In genomic region chr11:93234602-93235207, GRCh38 we compare ENCODE assay signal across 9 cellular contexts. TPM values are rescaled to one million over a fixed set of nuclear protein-coding genes. Genes with fewer than 3 reads are reported as not detected.
A peak's percentile ranks its signal among the peaks of the same experiment; 100 is the strongest.
DNase-seq lines count a peak whose midpoint lies in the region; ATAC-seq and TF ChIP-seq lines count a peak whose summit lies in the region.
"Had no signal": no experiment of that assay in that cellular context is flagged by ENCODE, and none has a peak within 500 bp of the region (broad histone marks: within the 10 kb centered on the region; RNA-seq: fewer than 3 reads in every experiment).

No MANE protein-coding gene starts in this region.

- TF ChIP-seq CTCF in choroid plexus epithelial cell (conservative IDR thresholded peaks at IDR 0.05; ENCODE audit: low read depth, low read length), result peak; percentile 99

- no peak overlapping the region for H3K4me3 ChIP-seq in choroid plexus epithelial cell (ENCODE audit: low read depth, low read length)
- H3K4me3 ChIP-seq: SK-N-MC had no signal

- DNase-seq in CD1c-positive myeloid dendritic cell (ENCODE audit: extremely low spot score) (peak; percentile 81), NCI-H226 (peak; percentile 47), choroid plexus epithelial cell (ENCODE audit: low read depth) (peak; percentile 90), left lobe of liver (ENCODE audit: low spot score) (peak; percentile 79)
- peak; percentile 59 for DNase-seq in activated CD4-positive, CD25-positive, alpha-beta regulatory T cell treated with anti-CD3 and anti-CD28 coated beads, Interleukin-2, amount 50 U/mL, for 72 hours
- peak; percentile 49 to 57 for DNase-seq in stimulated activated CD4-positive, alpha-beta T cell treated with anti-CD3 and anti-CD28 coated beads, Interleukin-4, amount 100 ng/mL, for 4 hours

- ATAC-seq in GM19324 (IDR thresholded peaks at IDR 0.05; ENCODE audit: low FRiP score, unreplicated experiment) (peak; percentile 97), HG03354 (IDR thresholded peaks at IDR 0.05; ENCODE audit: poor library complexity, severe bottlenecking, unreplicated experiment) (peak; percentile 98), left lobe of liver (peak; percentile 99)

RNA-seq across cellular contexts. Expression of gene SLC36A4, which starts 36.9 kb away (rescaled TPM):
- 3.2 TPM for total RNA-seq in left lobe of liver
